25 cellular contexts compared by ENCODE assay signal in the genomic region with DNA sequence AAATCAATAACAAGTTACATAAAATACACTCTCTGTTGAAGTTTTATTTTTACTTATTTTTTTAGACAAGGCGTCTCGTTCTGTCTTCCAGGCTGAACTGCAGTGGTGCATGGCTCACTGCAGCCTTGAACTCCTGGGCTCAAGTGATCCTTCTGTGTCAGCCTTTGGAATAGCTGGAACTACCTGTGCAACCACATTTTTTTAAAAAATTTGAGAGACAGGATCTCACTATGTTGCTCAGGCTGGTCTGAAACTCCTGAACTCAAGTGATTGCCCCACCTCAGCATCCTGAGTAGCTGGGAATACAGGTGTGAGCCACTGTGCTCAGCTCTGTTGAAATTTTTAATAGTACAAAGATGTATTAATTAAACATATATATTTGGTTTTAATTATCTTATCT.
"Had no signal": no experiment of that assay in that cellular context is flagged by ENCODE, and none has a peak within 500 bp of the region (broad histone marks: within the 10 kb centered on the region; RNA-seq: fewer than 3 reads in every experiment).

No MANE protein-coding gene starts in this region.

- H3K27me3 ChIP-seq: stomach, suprapubic skin, testis, thyroid gland, tibial artery, tibial nerve, transverse colon, upper lobe of left lung, upper lobe of right lung, uterus, vagina had no signal

- DNase-seq: stimulated activated CD4-positive, alpha-beta T cell treated with anti-CD3 and anti-CD28 coated beads, Interleukin-2, amount 100 ng/mL, for 48 hours; stimulated activated CD4-positive, alpha-beta T cell treated with anti-CD3 and anti-CD28 coated beads, Interleukin-4, amount 100 ng/mL, for 1 hour; stimulated activated CD4-positive, alpha-beta T cell treated with anti-CD3 and anti-CD28 coated beads, Interleukin-4, amount 100 ng/mL, for 24 hours; stimulated activated CD4-positive, alpha-beta T cell treated with anti-CD3 and anti-CD28 coated beads, Interleukin-4, amount 100 ng/mL, for 4 hours; stimulated activated CD8-positive, alpha-beta memory T cell treated with anti-CD3 and anti-CD28 coated beads, Interleukin-4, amount 100 ng/mL, for 48 hours; stimulated activated naive B cell treated with anti-CD40 and anti-IgM and Interleukin-4, amounts not matched to agents 10 μg/mL and 1 μg/mL and 100 μg/mL, for 72 hours; stimulated activated naive CD4-positive, alpha-beta T cell; stimulated activated naive CD4-positive, alpha-beta T cell treated with Interleukin-2 at 50 U/mL for 16 hours; stimulated activated naive CD8-positive, alpha-beta T cell treated with anti-CD3 and anti-CD28 coated beads, Interleukin-15, amount 100 ng/mL, for 72 hours; stimulated activated naive CD8-positive, alpha-beta T cell treated with anti-CD3 and anti-CD28 coated beads, Interleukin-15, Interleukin-2, amounts not matched to agents 100 U/mL and 50 U/mL, for 24 hours; stomach; substantia nigra; testis; thyroid gland; tibial artery; transverse colon; upper lobe of left lung; upper lobe of right lung; uterus had no signal

- H3K4me3 ChIP-seq: stomach, suprapubic skin, testis, thoracic aorta, thyroid gland, tibial artery, tibial nerve, transverse colon, upper lobe of left lung, upper lobe of right lung, uterus, vagina had no signal

- H3K9me3 ChIP-seq: suprapubic skin, testis, thoracic aorta, thyroid gland, upper lobe of right lung, uterus, vagina had no signal

- H3K27ac ChIP-seq: stomach, suprapubic skin, testis, thoracic aorta, thyroid gland, tibial artery, tibial nerve, transverse colon, upper lobe of left lung, upper lobe of right lung, uterus, vagina had no signal

- H3K36me3 ChIP-seq: stomach, suprapubic skin, thoracic aorta, thyroid gland, tibial artery, tibial nerve, transverse colon, upper lobe of left lung, upper lobe of right lung, uterus, vagina had no signal

- H3K4me1 ChIP-seq: stomach, suprapubic skin, testis, thyroid gland, tibial artery, tibial nerve, transverse colon, upper lobe of left lung, upper lobe of right lung, uterus, vagina had no signal

- ATAC-seq: stimulated activated effector memory CD8-positive, alpha-beta T cell treated with anti-CD3 and anti-CD28 coated beads, Interleukin-12 subunit alpha, Interleukin-12 subunit beta, amount 100 ng/mL, for 72 hours; stimulated activated memory B cell treated with anti-CD40 and anti-IgM and Interleukin-4, amounts not matched to agents 10 μg/mL and 1 μg/mL and 100 μg/mL, for 72 hours; stimulated activated naive B cell treated with anti-CD40 and anti-IgM and Interleukin-4, amounts not matched to agents 10 μg/mL and 1 μg/mL and 100 μg/mL, for 72 hours; stimulated activated naive CD8-positive, alpha-beta T cell treated with anti-CD3 and anti-CD28 coated beads, Interleukin-15, amount 100 ng/mL, for 72 hours; stimulated activated naive CD8-positive, alpha-beta T cell treated with anti-CD3 and anti-CD28 coated beads, Interleukin-15, Interleukin-2, amounts not matched to agents 100 U/mL and 50 U/mL, for 24 hours; upper lobe of right lung had no signal
